26 cellular contexts compared by ENCODE assay signal in the genomic region with DNA sequence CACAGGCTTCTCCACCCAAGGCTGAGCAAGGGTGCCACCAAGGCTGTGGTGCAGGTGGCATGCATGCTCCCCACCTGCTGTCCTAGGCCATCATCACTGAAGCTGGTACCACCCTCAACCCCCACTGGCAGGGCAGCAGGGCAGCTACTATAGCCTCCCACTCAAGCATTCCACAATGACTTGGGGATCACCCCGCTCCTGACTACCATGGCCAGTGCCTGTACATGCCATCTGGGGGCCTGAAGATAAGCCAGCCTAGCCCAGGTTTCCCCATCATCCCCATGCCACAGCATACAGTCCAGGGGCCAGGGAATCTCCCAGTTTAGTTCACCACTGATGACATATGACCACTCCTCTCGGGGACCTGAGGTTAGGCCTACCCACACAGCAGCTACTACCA.
"Had no signal": no experiment of that assay in that cellular context is flagged by ENCODE, and none has a peak within 500 bp of the region (broad histone marks: within the 10 kb centered on the region; RNA-seq: fewer than 3 reads in every experiment).

No MANE protein-coding gene starts in this region.

- H3K4me3 ChIP-seq: left ventricle myocardium inferior, lung, neural progenitor cell, ovary, right atrium auricular region, right lobe of liver, smooth muscle cell, testis, thyroid gland, transverse colon, upper lobe of left lung had no signal

- FAIRE-seq: islet of Langerhans had no signal

- H3K27ac Mint-ChIP-seq: immature natural killer cell; mesothelial cell of epicardium; naive B cell; natural killer cell; nephron progenitor cell; neural progenitor cell; progenitor cell of endocrine pancreas; stimulated activated naive CD8-positive, alpha-beta T cell treated with anti-CD3 and anti-CD28 coated beads, Interleukin-15, amount 100 ng/mL, for 72 hours had no signal

- H3K9me3 ChIP-seq: ovary, right lobe of liver, testis, thyroid gland, transverse colon had no signal

- H3K36me3 Mint-ChIP-seq: immature natural killer cell, naive B cell, neural progenitor cell had no signal

- H3K36me3 ChIP-seq: left ventricle myocardium inferior, neural progenitor cell, ovary, right atrium auricular region, right lobe of liver, thyroid gland, transverse colon, upper lobe of left lung had no signal

- H3K4me3 Mint-ChIP-seq: immature natural killer cell; mesothelial cell of epicardium; naive B cell; natural killer cell; nephron progenitor cell; neural progenitor cell; stimulated activated naive CD8-positive, alpha-beta T cell treated with anti-CD3 and anti-CD28 coated beads, Interleukin-15, amount 100 ng/mL, for 72 hours had no signal

- H3K27ac ChIP-seq: left ventricle myocardium inferior, neural progenitor cell, ovary, right atrium auricular region, right lobe of liver, testis, thyroid gland, transverse colon, upper lobe of left lung had no signal

- DNase-seq: hypothalamus; immature natural killer cell; left ventricle myocardium inferior; mesendoderm; naive B cell; natural killer cell; nephron progenitor cell; ovary; right lobe of liver; stimulated activated CD4-positive, alpha-beta T cell treated with anti-CD3 and anti-CD28 coated beads, Interleukin-12 subunit alpha, Interleukin-12 subunit beta, amount 100 ng/mL, for 4 hours; stimulated activated CD4-positive, alpha-beta T cell treated with anti-CD3 and anti-CD28 coated beads, Interleukin-15, amount 100 ng/mL, for 24 hours; stimulated activated CD4-positive, alpha-beta T cell treated with anti-CD3 and anti-CD28 coated beads, Interleukin-2, amount 100 ng/mL, for 24 hours; stimulated activated CD4-positive, alpha-beta T cell treated with anti-CD3 and anti-CD28 coated beads, Interleukin-4, amount 100 ng/mL, for 1 hour; stimulated activated naive CD4-positive, alpha-beta T cell treated with Interleukin-2 at 50 U/mL for 16 hours; stimulated activated naive CD8-positive, alpha-beta T cell treated with anti-CD3 and anti-CD28 coated beads, Interleukin-15, amount 100 ng/mL, for 72 hours; testis; thyroid gland; transverse colon; upper lobe of left lung had no signal

- H3K4me1 Mint-ChIP-seq: immature natural killer cell; mesothelial cell of epicardium; naive B cell; natural killer cell; nephron progenitor cell; neural progenitor cell; stimulated activated naive CD8-positive, alpha-beta T cell treated with anti-CD3 and anti-CD28 coated beads, Interleukin-15, amount 100 ng/mL, for 72 hours had no signal

- H3K27me3 ChIP-seq: neural progenitor cell, ovary, right atrium auricular region, right lobe of liver, testis, thyroid gland, transverse colon, upper lobe of left lung had no signal

- H3K9ac ChIP-seq: neural progenitor cell had no signal

- ATAC-seq: natural killer cell; stimulated activated naive CD8-positive, alpha-beta T cell treated with anti-CD3 and anti-CD28 coated beads, Interleukin-15, amount 100 ng/mL, for 72 hours had no signal

- H3K4me1 ChIP-seq: left ventricle myocardium inferior, neural progenitor cell, right atrium auricular region, right lobe of liver, testis, thyroid gland, transverse colon, upper lobe of left lung had no signal

- H3K9me3 Mint-ChIP-seq: neural progenitor cell had no signal
